In the genomic region with DNA sequence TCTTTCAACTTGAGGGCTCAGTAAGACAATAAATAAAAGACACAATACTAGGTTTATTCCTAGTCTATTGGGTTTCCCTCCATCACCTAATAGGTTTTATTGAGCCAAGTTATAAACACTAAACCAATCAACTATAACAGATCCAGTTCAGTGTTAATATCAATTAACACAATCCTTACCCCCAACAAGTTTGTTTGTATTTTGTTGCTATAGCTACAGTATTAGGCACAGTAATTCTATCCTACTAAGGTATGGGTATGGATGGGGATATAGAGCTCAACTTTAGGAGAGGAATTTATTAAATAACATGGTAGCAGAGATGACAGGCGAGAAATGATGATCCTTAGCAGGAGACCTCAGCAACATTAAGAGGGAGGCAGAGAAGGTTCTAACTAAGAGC, we compare ENCODE assay signal across 13 cellular contexts. TPM values are rescaled to one million over a fixed set of nuclear protein-coding genes. Genes with fewer than 3 reads are reported as not detected.
DNase-seq lines count a peak whose midpoint lies in the region; ATAC-seq and TF ChIP-seq lines count a peak whose summit lies in the region.
"Had no signal": no experiment of that assay in that cellular context is flagged by ENCODE, and none has a peak within 500 bp of the region (broad histone marks: within the 10 kb centered on the region; RNA-seq: fewer than 3 reads in every experiment).

No MANE protein-coding gene starts in this region.

- POLR2A ChIA-PET in activated CD8-positive, alpha-beta T cell treated with anti-CD3 and anti-CD28 coated beads for 36 hours (lab: Charles Lee): interaction anchor here (0.6 to 2.7 kb wide), 6 partner anchors 9 to 157 kb away, joined by 3 to 11 read pairs (median 4); a partner anchor contains a TSS
- POLR2A ChIA-PET in activated CD8-positive, alpha-beta T cell treated with anti-CD3 and anti-CD28 coated beads, Interleukin-2, amount 10 ng/mL, durations not matched to agents 7 days and 5 days (lab: Charles Lee): no interaction called here

- H3K27ac ChIP-seq in OCI-LY1 (ENCODE audit: low read depth, low read length, poor library complexity, severe bottlenecking) (peak overlapping the region; percentile 79), spleen (peak overlapping the region in 6 of 8 donors; percentile 26 to 78 (median 65))
- H3K27ac ChIP-seq: brain microvascular endothelial cell, neural progenitor cell had no signal

- WGBS in spleen, 5 donors: 90 to 100% (median 96%) methylated on average over 1 of the region's 1 CpG

- CTCF ChIA-PET in activated CD8-positive, alpha-beta T cell treated with anti-CD3 and anti-CD28 coated beads for 36 hours (lab: Charles Lee): interaction anchor here (1.1 to 2.4 kb wide), 2 partner anchors 8 to 12 kb away, joined by 3 to 7 read pairs; no protein-coding TSS in a partner anchor
- CTCF ChIA-PET in activated CD8-positive, alpha-beta T cell treated with anti-CD3 and anti-CD28 coated beads, Interleukin-2, amount 10 ng/mL, durations not matched to agents 7 days and 5 days (lab: Charles Lee): no interaction called here

- peak overlapping the region; percentile 80 for H3K27ac Mint-ChIP-seq in activated CD8-positive, alpha-beta T cell treated with anti-CD3 and anti-CD28 coated beads for 36 hours
- H3K27ac Mint-ChIP-seq in activated CD8-positive, alpha-beta T cell treated with anti-CD3 and anti-CD28 coated beads, Interleukin-2, amount 10 ng/mL, durations not matched to agents 7 days and 5 days: no peak overlapping the region
- H3K27ac Mint-ChIP-seq in immature natural killer cell: peak overlapping the region; percentile 2 to 80 (median 36)
- H3K27ac Mint-ChIP-seq: neural progenitor cell had no signal

- H3K9me3 ChIP-seq in OCI-LY1 (ENCODE audit: low read length) (no peaks in the 10 kb centered on the region), spleen (no peaks in the 10 kb centered on the region)
- H3K9me3 ChIP-seq: esophagus muscularis mucosa had no signal

- H2AFZ ChIP-seq in OCI-LY1 (ENCODE audit: low read length): no peak overlapping the region
- H2AFZ ChIP-seq: neural progenitor cell had no signal

- H3K9me3 Mint-ChIP-seq in activated CD8-positive, alpha-beta T cell treated with anti-CD3 and anti-CD28 coated beads for 36 hours: no peaks in the 10 kb centered on the region
- H3K9me3 Mint-ChIP-seq in activated CD8-positive, alpha-beta T cell treated with anti-CD3 and anti-CD28 coated beads, Interleukin-2, amount 10 ng/mL, durations not matched to agents 7 days and 5 days (ENCODE audit: insufficient read depth): no peaks in the 10 kb centered on the region
- H3K9me3 Mint-ChIP-seq in immature natural killer cell: no peaks in the 10 kb centered on the region
- H3K9me3 Mint-ChIP-seq: neural progenitor cell had no signal

- H4K20me1 ChIP-seq in OCI-LY1 (ENCODE audit: insufficient read depth, low read length): no peaks in the 10 kb centered on the region

- no peaks in the 10 kb centered on the region for H3F3A ChIP-seq in OCI-LY1 (ENCODE audit: insufficient read depth, low read length)

- peak overlapping the region; percentile 43 for H3K4me2 ChIP-seq in OCI-LY1 (ENCODE audit: low read length)

- H3K4me1 ChIP-seq in OCI-LY1 (ENCODE audit: insufficient read depth, low read length, severe bottlenecking): peaks cover 68% of the 10 kb centered on the region
- peaks cover 54 to 100% (median 92%) of the 10 kb centered on the region in 6 donors for H3K4me1 ChIP-seq in spleen
- H3K4me1 ChIP-seq: neural progenitor cell had no signal

- no peaks in the 10 kb centered on the region for H3K27me3 Mint-ChIP-seq in activated CD8-positive, alpha-beta T cell treated with anti-CD3 and anti-CD28 coated beads for 36 hours
- no peaks in the 10 kb centered on the region for H3K27me3 Mint-ChIP-seq in activated CD8-positive, alpha-beta T cell treated with anti-CD3 and anti-CD28 coated beads, Interleukin-2, amount 10 ng/mL, durations not matched to agents 7 days and 5 days (ENCODE audit: low read depth)
- H3K27me3 Mint-ChIP-seq in immature natural killer cell (ENCODE audit: low read depth in 3 of 3): peaks cover 0 to 5% (median 2%) of the 10 kb centered on the region in 3 donors

- H3K4me3 ChIP-seq in OCI-LY1 (ENCODE audit: low read depth, low read length, poor library complexity, severe bottlenecking) (peak overlapping the region; percentile 38), spleen (no peak overlapping the region)
- H3K4me3 ChIP-seq: esophagus muscularis mucosa, neural progenitor cell had no signal

- no peak for TF ChIP-seq CTCF in activated CD8-positive, alpha-beta T cell treated with anti-CD3 and anti-CD28 coated beads for 36 hours (IDR thresholded peaks at IDR 0.05)
- no peak for TF ChIP-seq CTCF in OCI-LY1 (IDR thresholded peaks at IDR 0.05; ENCODE audit: low read length)
- no peak for TF ChIP-seq CTCF in spleen (IDR thresholded peaks at IDR 0.05 in 8 of 11, conservative IDR thresholded peaks at IDR 0.05 in 3 of 11)

- peaks cover 22% of the 10 kb centered on the region for H3K36me3 ChIP-seq in OCI-LY1 (ENCODE audit: insufficient read depth, low read length)
- H3K36me3 ChIP-seq in spleen: peaks cover 0 to 34% (median 5%) of the 10 kb centered on the region in 6 donors
- H3K36me3 ChIP-seq: brain microvascular endothelial cell had no signal

- H3K9ac ChIP-seq in OCI-LY1 (ENCODE audit: low read length): no peak overlapping the region; the same call in 1 of the 2 replicates
- H3K9ac ChIP-seq: neural progenitor cell had no signal

- H3K79me2 ChIP-seq in OCI-LY1 (ENCODE audit: insufficient read depth, low read length): peaks cover 97% of the 10 kb centered on the region

- peaks cover 45% of the 10 kb centered on the region for H3K36me3 Mint-ChIP-seq in activated CD8-positive, alpha-beta T cell treated with anti-CD3 and anti-CD28 coated beads for 36 hours (ENCODE audit: low read depth)
- peaks cover 56% of the 10 kb centered on the region for H3K36me3 Mint-ChIP-seq in activated CD8-positive, alpha-beta T cell treated with anti-CD3 and anti-CD28 coated beads, Interleukin-2, amount 10 ng/mL, durations not matched to agents 7 days and 5 days (ENCODE audit: low read depth)
- H3K36me3 Mint-ChIP-seq in immature natural killer cell: peaks cover 0 to 8% (median 4%) of the 10 kb centered on the region in 3 donors

- H3K27me3 ChIP-seq in OCI-LY1 (ENCODE audit: insufficient read depth, low read length): no peaks in the 10 kb centered on the region
- no peaks in the 10 kb centered on the region for H3K27me3 ChIP-seq in spleen (replicated peaks in 1 of 7)
- H3K27me3 ChIP-seq: brain microvascular endothelial cell, esophagus muscularis mucosa, neural progenitor cell had no signal

- H3K4me3 Mint-ChIP-seq in activated CD8-positive, alpha-beta T cell treated with anti-CD3 and anti-CD28 coated beads for 36 hours: no peak overlapping the region
- no peak overlapping the region for H3K4me3 Mint-ChIP-seq in activated CD8-positive, alpha-beta T cell treated with anti-CD3 and anti-CD28 coated beads, Interleukin-2, amount 10 ng/mL, durations not matched to agents 7 days and 5 days
- H3K4me3 Mint-ChIP-seq in immature natural killer cell: peak overlapping the region in 3 of 5 donors; percentile 23 to 79 (median 69)
- H3K4me3 Mint-ChIP-seq: neural progenitor cell had no signal

- H3K9me2 ChIP-seq in OCI-LY1 (ENCODE audit: low read depth, low read length): no peaks in the 10 kb centered on the region

- no peak for DNase-seq in activated CD8-positive, alpha-beta T cell treated with anti-CD3 and anti-CD28 coated beads for 36 hours
- no peak for DNase-seq in activated CD8-positive, alpha-beta T cell treated with anti-CD3 and anti-CD28 coated beads, Interleukin-2, amount 10 ng/mL, durations not matched to agents 7 days and 5 days
- no peak for DNase-seq in immature natural killer cell
- DNase-seq in spleen: no peak
- no peak for DNase-seq in stimulated activated CD8-positive, alpha-beta memory T cell treated with anti-CD3 and anti-CD28 coated beads, Interleukin-4, amount 100 ng/mL, for 48 hours
- DNase-seq: brain microvascular endothelial cell; MV-4-11; stimulated activated CD4-positive, alpha-beta T cell treated with anti-CD3 and anti-CD28 coated beads, Interleukin-1b, Interleukin-23, amount 100 ng/mL, for 48 hours had no signal

- peaks cover 72% of the 10 kb centered on the region for H3K4me1 Mint-ChIP-seq in activated CD8-positive, alpha-beta T cell treated with anti-CD3 and anti-CD28 coated beads for 36 hours (ENCODE audit: low read depth)
- H3K4me1 Mint-ChIP-seq in activated CD8-positive, alpha-beta T cell treated with anti-CD3 and anti-CD28 coated beads, Interleukin-2, amount 10 ng/mL, durations not matched to agents 7 days and 5 days (ENCODE audit: low read depth): peaks cover 67% of the 10 kb centered on the region
- peaks cover 85 to 92% of the 10 kb centered on the region in 2 donors for H3K4me1 Mint-ChIP-seq in immature natural killer cell

- ATAC-seq in activated CD8-positive, alpha-beta T cell treated with anti-CD3 and anti-CD28 coated beads for 36 hours: no peak
- ATAC-seq in activated CD8-positive, alpha-beta T cell treated with anti-CD3 and anti-CD28 coated beads, Interleukin-2, amount 10 ng/mL, durations not matched to agents 7 days and 5 days: no peak
- ATAC-seq in esophagus mucosa: no peak
- ATAC-seq in HG02623 (IDR thresholded peaks at IDR 0.05; ENCODE audit: unreplicated experiment): no peak

- intact Hi-C loops in activated CD8-positive, alpha-beta T cell treated with anti-CD3 and anti-CD28 coated beads for 36 hours (cut with micrococcal nuclease): no loop called here
- intact Hi-C loops in spleen (cut with DNase I; ENCODE audit: low total_unique reads): no loop called here

- TF ChIP-seq POLR2A in spleen (IDR thresholded peaks at IDR 0.05): no peak

RNA-seq across cellular contexts. Expression of a gene that starts 13.3 kb away (rescaled TPM):
- total RNA-seq in activated CD8-positive, alpha-beta T cell treated with anti-CD3 and anti-CD28 coated beads for 36 hours: 100 to 1,000 TPM; 106 to 111 TPM
- total RNA-seq in activated CD8-positive, alpha-beta T cell treated with anti-CD3 and anti-CD28 coated beads, Interleukin-2, amount 10 ng/mL, durations not matched to agents 7 days and 5 days: 100 to 1,000 TPM; 121 to 129 TPM
- 100 to 1,000 TPM in 1 of 3 donors, 10 to 100 TPM in 2; 39.4 to 113 (median 46.8) TPM for polyA plus RNA-seq in immature natural killer cell
- 100 to 1,000 TPM in 6 of 7 donors, 10 to 100 TPM in 1; 90.5 to 119 (median 109) TPM for total RNA-seq in spleen
- 10 to 100 TPM; 53.9 to 76.5 (median 56.2) TPM for polyA plus RNA-seq in spleen
- total RNA-seq in esophagus mucosa: 49.7 TPM

Comparison
In these comparisons a context has a peak if more than half of its experiments do, and no peak if none do; other contexts are left out.
1. H3K4me3 Mint-ChIP-seq: peak in immature natural killer cell (3 of 5); none in activated CD8-positive, alpha-beta T cell treated with anti-CD3 and anti-CD28 coated beads for 36 hours (single experiment) and activated CD8-positive, alpha-beta T cell treated with anti-CD3 and anti-CD28 coated beads, Interleukin-2, amount 10 ng/mL, durations not matched to agents 7 days and 5 days (single experiment).